In the genomic region with DNA sequence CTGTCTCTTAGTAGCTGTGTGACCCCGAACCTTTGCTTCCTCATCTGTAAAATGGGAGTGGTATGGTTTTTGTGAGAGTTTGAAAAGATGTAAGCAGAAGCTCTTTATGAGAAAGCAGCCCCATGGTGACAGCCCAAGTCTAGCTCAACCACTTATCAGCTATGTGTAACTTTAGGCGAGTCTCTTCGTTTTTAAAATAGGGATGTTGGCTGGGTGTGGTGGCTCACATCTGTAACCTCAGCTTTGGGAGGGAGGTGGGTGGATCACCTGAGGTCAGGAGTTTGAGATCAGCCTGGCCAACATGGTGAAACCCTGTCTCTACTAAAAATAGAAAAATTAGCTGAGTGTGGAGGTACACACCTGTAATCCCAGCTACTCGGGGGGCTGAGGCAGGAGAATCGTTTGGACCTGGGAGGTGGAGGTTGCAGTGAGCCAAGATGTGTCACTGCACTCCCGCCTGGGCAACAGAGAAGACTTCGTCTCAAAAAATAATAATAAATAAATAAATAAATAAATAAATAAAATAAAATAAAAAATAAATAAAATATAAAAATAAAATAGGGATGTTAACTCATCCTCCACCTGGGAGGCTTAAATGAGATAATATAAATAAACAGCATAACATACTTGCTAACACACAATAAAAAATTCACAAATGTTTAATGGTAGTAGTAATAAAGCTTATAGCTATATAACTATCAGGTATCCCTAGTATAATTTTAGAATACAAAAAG, we compare ENCODE assay signal across 26 cellular contexts.
"Had no signal": no experiment of that assay in that cellular context is flagged by ENCODE, and none has a peak within 500 bp of the region (broad histone marks: within the 10 kb centered on the region; RNA-seq: fewer than 3 reads in every experiment).

No MANE protein-coding gene starts in this region.

- H3K9me3 ChIP-seq: neutrophil, pancreas, prostate gland, right atrium auricular region, right lobe of liver, stomach, thoracic aorta, thyroid gland, tibial nerve, upper lobe of left lung, vagina had no signal

- DNase-seq: naive thymus-derived CD8-positive, alpha-beta T cell; nephron progenitor cell; nucleus accumbens; pancreas; retina; right lobe of liver; stimulated activated CD4-positive, alpha-beta T cell treated with anti-CD3 and anti-CD28 coated beads, Interleukin-15, amount 100 ng/mL, for 24 hours; stimulated activated CD4-positive, alpha-beta T cell treated with anti-CD3 and anti-CD28 coated beads, Interleukin-2, amount 100 ng/mL, for 24 hours; stimulated activated CD4-positive, alpha-beta T cell treated with anti-CD3 and anti-CD28 coated beads, Interleukin-2, amount 100 ng/mL, for 48 hours; stimulated activated CD4-positive, alpha-beta T cell treated with anti-CD3 and anti-CD28 coated beads, Interleukin-4, amount 100 ng/mL, for 24 hours; stimulated activated naive B cell treated with anti-CD40 and anti-IgM and Interleukin-4, amounts not matched to agents 10 μg/mL and 1 μg/mL and 100 μg/mL, for 72 hours; stimulated activated naive CD4-positive, alpha-beta T cell treated with Interleukin-2 at 50 U/mL for 16 hours; stomach; thyroid gland; trophoblast cell; upper lobe of left lung had no signal

- H3K4me1 ChIP-seq: prostate gland, right lobe of liver, thyroid gland, tibial nerve, vagina had no signal

- H3K36me3 ChIP-seq: neutrophil, pancreas, prostate gland, right atrium auricular region, right lobe of liver, stomach, thoracic aorta, thyroid gland, tibial nerve, upper lobe of left lung, vagina had no signal

- H3K27ac ChIP-seq: neutrophil, pancreas, prostate gland, right atrium auricular region, right lobe of liver, skin epidermis, stomach, thyroid gland, tibial nerve, upper lobe of left lung, vagina had no signal

- ATAC-seq: naive thymus-derived CD8-positive, alpha-beta T cell; natural killer cell treated with Interleukin-12 subunit alpha and Interleukin-12 subunit beta and Interleukin-15 and Interleukin-18, amount 100 ng/mL, for 72 hours; pancreas; stimulated activated effector memory CD8-positive, alpha-beta T cell treated with anti-CD3 and anti-CD28 coated beads, Interleukin-12 subunit alpha, Interleukin-12 subunit beta, amount 100 ng/mL, for 72 hours; stimulated activated naive B cell treated with anti-CD40 and anti-IgM and Interleukin-4, amounts not matched to agents 10 μg/mL and 1 μg/mL and 100 μg/mL, for 72 hours had no signal

- FAIRE-seq: pancreas, urothelium cell line had no signal

- H3K4me3 ChIP-seq: pancreas, prostate gland, right atrium auricular region, right lobe of liver, skin epidermis, stomach, thoracic aorta, thyroid gland, tibial nerve, upper lobe of left lung, vagina had no signal

- H3K27me3 ChIP-seq: neutrophil, pancreas, right atrium auricular region, right lobe of liver, stomach, thyroid gland, tibial nerve, upper lobe of left lung, vagina had no signal
